ENCODE assay signal across 11 cellular contexts in the genomic region with DNA sequence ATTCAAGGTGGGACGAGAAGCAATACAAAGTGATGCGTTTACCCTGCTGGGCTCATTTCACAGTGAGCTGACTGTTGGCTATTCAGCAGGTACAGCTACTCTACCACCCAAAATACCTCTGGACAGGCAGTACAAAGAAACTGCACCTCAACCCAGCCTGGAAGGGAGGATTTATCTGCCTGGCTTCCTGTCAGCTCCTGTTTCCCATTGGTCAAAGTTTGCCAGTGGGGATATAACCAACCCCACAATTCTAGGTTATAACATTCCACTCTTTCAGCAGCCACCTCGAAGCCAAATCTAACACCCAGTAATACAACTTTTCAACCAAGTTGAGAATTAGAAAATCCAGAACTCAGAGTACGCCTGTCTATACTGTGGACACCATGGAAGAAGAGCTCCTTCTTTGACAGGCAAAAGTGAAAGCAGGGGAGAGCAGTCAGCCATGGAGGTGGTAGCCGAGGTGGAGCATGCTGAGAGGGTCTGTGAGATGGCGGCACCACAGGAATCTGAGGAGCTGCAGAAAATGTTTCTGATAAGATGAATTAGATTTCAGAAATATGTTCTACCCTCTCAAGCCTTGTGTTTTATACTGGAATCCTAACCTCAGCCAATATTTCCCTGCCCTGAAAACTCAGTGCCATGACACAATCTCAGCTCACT. TPM values are rescaled to one million over a fixed set of nuclear protein-coding genes. Genes with fewer than 3 reads are reported as not detected.
DNase-seq lines count a peak whose midpoint lies in the region; ATAC-seq, FAIRE-seq and TF ChIP-seq lines count a peak whose summit lies in the region.
"Had no signal": no experiment of that assay in that cellular context is flagged by ENCODE, and none has a peak within 500 bp of the region (broad histone marks: within the 10 kb centered on the region; RNA-seq: fewer than 3 reads in every experiment).

No MANE protein-coding gene starts in this region.

- no peaks in the 10 kb centered on the region for H3K27me3 Mint-ChIP-seq in neural progenitor cell (ENCODE audit: insufficient read depth, low read depth)
- no peaks in the 10 kb centered on the region for H3K27me3 Mint-ChIP-seq in activated T-cell treated with anti-CD3 and anti-CD28 coated beads, Interleukin-2, amount 50 U/mL, for 72 hours (ENCODE audit: low read depth)
- H3K27me3 Mint-ChIP-seq: activated naive CD8-positive, alpha-beta T cell treated with anti-CD3 and anti-CD28 coated beads for 36 hours; dendritic cell treated with granulocyte-macrophage colony-stimulating factor and Interleukin-4, amounts not matched to agents 40 ng/mL and 50 ng/mL, for 4 days had no signal

- H3K9me3 Mint-ChIP-seq in neural progenitor cell, result peaks cover 2% of the 10 kb centered on the region
- H3K9me3 Mint-ChIP-seq in activated T-cell treated with anti-CD3 and anti-CD28 coated beads, Interleukin-2, amount 50 U/mL, for 72 hours, result no peaks in the 10 kb centered on the region
- H3K9me3 Mint-ChIP-seq: activated naive CD8-positive, alpha-beta T cell treated with anti-CD3 and anti-CD28 coated beads for 36 hours; dendritic cell treated with granulocyte-macrophage colony-stimulating factor and Interleukin-4, amounts not matched to agents 40 ng/mL and 50 ng/mL, for 4 days had no signal

- peak overlapping the region; percentile 17 for H2AFZ ChIP-seq in neural progenitor cell (replicated peaks)

- ATAC-seq in GM19035 (IDR thresholded peaks at IDR 0.05; ENCODE audit: unreplicated experiment) (peak; percentile 53), HG03469 (IDR thresholded peaks at IDR 0.05; ENCODE audit: unreplicated experiment) (peak; percentile 31)
- no peak for ATAC-seq in activated T-cell treated with anti-CD3 and anti-CD28 coated beads, Interleukin-2, amount 50 U/mL, for 72 hours (replicated peaks in 1 of 2)

- TF ChIP-seq POLR2A in H54 (IDR thresholded peaks at IDR 0.05; ENCODE audit: low read depth, low read length), result no peak

- H3K27me3 ChIP-seq in neural progenitor cell, result no peaks in the 10 kb centered on the region
- no peaks in the 10 kb centered on the region for H3K27me3 ChIP-seq in HAP-1 (ENCODE audit: low read depth)

- H3K4me3 ChIP-seq in neural progenitor cell (no peak overlapping the region), HAP-1 (no peak overlapping the region)

- H3K79me2 ChIP-seq in neural progenitor cell (ENCODE audit: low read depth), result no peaks in the 10 kb centered on the region

- in situ Hi-C loops in HAP-1 (cut with MboI; ENCODE audit: low sequenced_read_pairs), result no loop called here

- no peak for DNase-seq in H54 (ENCODE audit: insufficient read length, low spot score)
- DNase-seq in neural progenitor cell (ENCODE audit: low spot score), result no peak
- DNase-seq in A172 (ENCODE audit: low spot score), result no peak
- DNase-seq in activated T-cell treated with anti-CD3 and anti-CD28 coated beads, Interleukin-2, amount 50 U/mL, for 72 hours, result no peak
- DNase-seq in NOMO-1 treated with DMSO at 0.1 percent for 48 hours (lab: John Stamatoyannopoulos, UW; ENCODE audit: unreplicated experiment), result no peak
- DNase-seq in HAP-1 (ENCODE audit: low spot score in 2 of 2), result no peak
- DNase-seq: activated naive CD8-positive, alpha-beta T cell treated with anti-CD3 and anti-CD28 coated beads for 36 hours; SIG-M5 had no signal

- no peak for TF ChIP-seq CTCF in neural progenitor cell (IDR thresholded peaks at IDR 0.05)

- FAIRE-seq in H54 (lab: Jason Lieb, UNC), result peak; percentile 50

- H3K27ac ChIP-seq in neural progenitor cell, result no peak overlapping the region

- no peak overlapping the region for H3K4me2 ChIP-seq in neural progenitor cell

- H3K27ac Mint-ChIP-seq in neural progenitor cell, result no peak overlapping the region
- no peak overlapping the region for H3K27ac Mint-ChIP-seq in activated T-cell treated with anti-CD3 and anti-CD28 coated beads, Interleukin-2, amount 50 U/mL, for 72 hours
- H3K27ac Mint-ChIP-seq: activated naive CD8-positive, alpha-beta T cell treated with anti-CD3 and anti-CD28 coated beads for 36 hours; dendritic cell treated with granulocyte-macrophage colony-stimulating factor and Interleukin-4, amounts not matched to agents 40 ng/mL and 50 ng/mL, for 4 days had no signal

- no peak overlapping the region for H3K9ac ChIP-seq in neural progenitor cell

- H3K36me3 ChIP-seq in neural progenitor cell, result no peaks in the 10 kb centered on the region
- H3K36me3 ChIP-seq in HAP-1 (replicated peaks), result no peaks in the 10 kb centered on the region

- H3K4me1 ChIP-seq in neural progenitor cell (no peaks in the 10 kb centered on the region), HAP-1 (no peaks in the 10 kb centered on the region)

- H3K4me3 Mint-ChIP-seq in neural progenitor cell, result no peak overlapping the region
- H3K4me3 Mint-ChIP-seq in activated T-cell treated with anti-CD3 and anti-CD28 coated beads, Interleukin-2, amount 50 U/mL, for 72 hours, result no peak overlapping the region
- H3K4me3 Mint-ChIP-seq: activated naive CD8-positive, alpha-beta T cell treated with anti-CD3 and anti-CD28 coated beads for 36 hours; dendritic cell treated with granulocyte-macrophage colony-stimulating factor and Interleukin-4, amounts not matched to agents 40 ng/mL and 50 ng/mL, for 4 days had no signal

- H3K4me1 Mint-ChIP-seq in neural progenitor cell, result peaks cover 2% of the 10 kb centered on the region
- no peaks in the 10 kb centered on the region for H3K4me1 Mint-ChIP-seq in activated T-cell treated with anti-CD3 and anti-CD28 coated beads, Interleukin-2, amount 50 U/mL, for 72 hours (ENCODE audit: low read depth)

- no peaks in the 10 kb centered on the region for H4K20me1 ChIP-seq in neural progenitor cell (ENCODE audit: low read depth)

- H3K9me3 ChIP-seq in neural progenitor cell (ENCODE audit: low read depth), result no peaks in the 10 kb centered on the region
- H3K9me3 ChIP-seq in HAP-1, result no peaks in the 10 kb centered on the region

- no peaks in the 10 kb centered on the region for H3F3A ChIP-seq in neural progenitor cell (ENCODE audit: low read depth)

- peaks cover 2% of the 10 kb centered on the region for H3K36me3 Mint-ChIP-seq in neural progenitor cell
- no peaks in the 10 kb centered on the region for H3K36me3 Mint-ChIP-seq in activated T-cell treated with anti-CD3 and anti-CD28 coated beads, Interleukin-2, amount 50 U/mL, for 72 hours (ENCODE audit: insufficient read depth in 2 of 2)
- H3K36me3 Mint-ChIP-seq: activated naive CD8-positive, alpha-beta T cell treated with anti-CD3 and anti-CD28 coated beads for 36 hours had no signal

RNA-seq across cellular contexts. Expression of a gene that starts 10.8 kb away (rescaled TPM):
- total RNA-seq in neural progenitor cell (ENCODE audit: low replicate concordance), result 3.5 and 6.7 TPM in 2 replicates
- 2.5 and 3.2 TPM in 2 replicates for total RNA-seq in A172 (2014; rRNA removed; shearing (Covaris generic))
- 1 to 10 TPM; 2.8 TPM for total RNA-seq in activated T-cell treated with anti-CD3 and anti-CD28 coated beads, Interleukin-2, amount 50 U/mL, for 72 hours

RNA-seq across cellular contexts. Expression of a gene that starts 34.9 kb away (rescaled TPM):
- total RNA-seq in neural progenitor cell (ENCODE audit: low replicate concordance), result 32.9 and 53.3 TPM in 2 replicates
- total RNA-seq in A172 (2014; rRNA removed; shearing (Covaris generic)), result 31.7 and 37.2 TPM in 2 replicates
- total RNA-seq in activated T-cell treated with anti-CD3 and anti-CD28 coated beads, Interleukin-2, amount 50 U/mL, for 72 hours, result 10 to 100 TPM; 23.1 to 23.9 TPM

RNA-seq across cellular contexts. Expression of a gene that starts 51.1 kb away (rescaled TPM):
- 119 and 164 TPM in 2 replicates for total RNA-seq in neural progenitor cell (ENCODE audit: low replicate concordance)
- total RNA-seq in A172 (2014; rRNA removed; shearing (Covaris generic)), result 186 and 213 TPM in 2 replicates
- 10 to 100 TPM in 1 of 2 donors, 1 to 10 TPM in 1; 9.3 to 12.4 TPM for total RNA-seq in activated T-cell treated with anti-CD3 and anti-CD28 coated beads, Interleukin-2, amount 50 U/mL, for 72 hours

Comparison
In these comparisons a context has a peak if more than half of its experiments do, and no peak if none do; other contexts are left out.
1. ATAC-seq: peak in GM19035 (single experiment) and HG03469 (single experiment); none in activated T-cell treated with anti-CD3 and anti-CD28 coated beads, Interleukin-2, amount 50 U/mL, for 72 hours (0 of 2).